Comparison of ENCODE assay signal across 9 cellular contexts in genomic region chr12:19190292-19191031, GRCh38.
A peak's percentile ranks its signal among the peaks of the same experiment; 100 is the strongest.
DNase-seq lines count a peak whose midpoint lies in the region; ATAC-seq, FAIRE-seq and TF ChIP-seq lines count a peak whose summit lies in the region.
"Had no signal": no experiment of that assay in that cellular context is flagged by ENCODE, and none has a peak within 500 bp of the region (broad histone marks: within the 10 kb centered on the region; RNA-seq: fewer than 3 reads in every experiment).

No MANE protein-coding gene starts in this region.

- H3K9me3 Mint-ChIP-seq in activated CD4-positive, alpha-beta T cell treated with anti-CD3 and anti-CD28 coated beads, Interleukin-2, amount 10 ng/mL, durations not matched to agents 24 days and 14 days, result no peaks in the 10 kb centered on the region

- DNase-seq in H54 (ENCODE audit: insufficient read length, low spot score) (no peak), PC-3 (peak; percentile 8), fibroblast of lung (ENCODE audit: low read depth in 2 of 2) (peak; percentile 43 to 77), pons (ENCODE audit: low spot score) (peak; percentile 83), NCI-H1417 treated with DMSO at 0.1 percent for 48 hours (lab: John Stamatoyannopoulos, UW) (no peak)
- DNase-seq in activated CD4-positive, alpha-beta T cell treated with anti-CD3 and anti-CD28 coated beads, Interleukin-2, amount 10 ng/mL, durations not matched to agents 24 days and 14 days, result no peak
- DNase-seq: activated T-cell treated with anti-CD3 and anti-CD28 coated beads for 4 hours had no signal

- H3K27ac Mint-ChIP-seq in activated CD4-positive, alpha-beta T cell treated with anti-CD3 and anti-CD28 coated beads, Interleukin-2, amount 10 ng/mL, durations not matched to agents 24 days and 14 days, result no peak overlapping the region

- H3K27me3 ChIP-seq in PC-3 (ENCODE audit: low read length), result no peaks in the 10 kb centered on the region
- H3K27me3 ChIP-seq in fibroblast of lung (ENCODE audit: control insufficient read depth, insufficient read depth, low read length), result no peaks in the 10 kb centered on the region

- CTCF ChIA-PET in PC-3 (lab: Charles Lee), result no interaction called here

- ATAC-seq in PC-3 (no peak), GM18498 (IDR thresholded peaks at IDR 0.05; ENCODE audit: unreplicated experiment) (no peak), HG03432 (IDR thresholded peaks at IDR 0.05; ENCODE audit: unreplicated experiment) (no peak)

- H3K4me2 ChIP-seq in PC-3 (ENCODE audit: low read length) (no peak overlapping the region), fibroblast of lung (ENCODE audit: extremely low read depth, insufficient read depth, low read length) (no peak overlapping the region)

- H4K20me1 ChIP-seq in PC-3 (ENCODE audit: low read length), result no peaks in the 10 kb centered on the region
- H4K20me1 ChIP-seq in fibroblast of lung (ENCODE audit: control insufficient read depth, extremely low read depth, insufficient read depth, low read length), result no peaks in the 10 kb centered on the region

- TF ChIP-seq CTCF in PC-3 (conservative IDR thresholded peaks at IDR 0.05; ENCODE audit: low read depth, low read length) (no peak), fibroblast of lung (conservative IDR thresholded peaks at IDR 0.05 in 1 of 2, IDR thresholded peaks at IDR 0.05 in 1 of 2; ENCODE audit: low read depth in 1 of 2, low read length in 2 of 2) (no peak)

- BruUV-seq in PC-3 (replicated peaks; lab: Mats Ljungman, UMichigan), result no TSS peak

- no peak overlapping the region for H3K4me3 ChIP-seq in PC-3 (ENCODE audit: low read length)
- no peak overlapping the region for H3K4me3 ChIP-seq in fibroblast of lung (replicated peaks in 1 of 4; ENCODE audit: control extremely low read depth in 1 of 4, insufficient read depth in 1 of 4, low read depth in 3 of 4, low read length in 4 of 4)

- H3K27ac ChIP-seq in PC-3 (ENCODE audit: low read length) (no peak overlapping the region), fibroblast of lung (ENCODE audit: insufficient read depth, low read length) (no peak overlapping the region)

- H2AFZ ChIP-seq in PC-3 (ENCODE audit: low read length) (no peak overlapping the region), fibroblast of lung (ENCODE audit: low read length) (no peak overlapping the region)

- H3K36me3 ChIP-seq in PC-3 (ENCODE audit: low read depth, low read length), result no peaks in the 10 kb centered on the region
- no peaks in the 10 kb centered on the region for H3K36me3 ChIP-seq in fibroblast of lung (ENCODE audit: control insufficient read depth, insufficient read depth, low read length)

- intact Hi-C loops in PC-3 (cut with micrococcal nuclease), result loop anchor here (2.0 to 10.0 kb wide), 2 partner anchors 66 to 756 kb away; no protein-coding TSS in a partner anchor
- intact Hi-C loops in activated CD4-positive, alpha-beta T cell treated with anti-CD3 and anti-CD28 coated beads, Interleukin-2, amount 10 ng/mL, durations not matched to agents 24 days and 14 days (cut with micrococcal nuclease), result no loop called here

- H3K9ac ChIP-seq in PC-3 (ENCODE audit: low read length) (no peak overlapping the region), fibroblast of lung (ENCODE audit: insufficient read depth, low read length) (no peak overlapping the region)

- H3K9me2 ChIP-seq in PC-3 (replicated peaks; ENCODE audit: low read length), result no peaks in the 10 kb centered on the region

- no peaks in the 10 kb centered on the region for H3K36me3 Mint-ChIP-seq in activated CD4-positive, alpha-beta T cell treated with anti-CD3 and anti-CD28 coated beads, Interleukin-2, amount 10 ng/mL, durations not matched to agents 24 days and 14 days (ENCODE audit: low read depth)

- FAIRE-seq in H54 (lab: Jason Lieb, UNC), result peak; percentile 65

- POLR2A ChIA-PET in PC-3 (lab: Charles Lee; ENCODE audit: unreplicated experiment), result no interaction called here

- H3K4me3 Mint-ChIP-seq in activated CD4-positive, alpha-beta T cell treated with anti-CD3 and anti-CD28 coated beads, Interleukin-2, amount 10 ng/mL, durations not matched to agents 24 days and 14 days, result no peak overlapping the region

- H3K79me2 ChIP-seq in PC-3 (ENCODE audit: low read length) (peaks cover 16% of the 10 kb centered on the region; the same call in 1 of the 2 replicates), fibroblast of lung (ENCODE audit: control insufficient read depth, insufficient read depth, low read length) (peaks cover 4% of the 10 kb centered on the region)

- H3K9me3 ChIP-seq in PC-3 (ENCODE audit: low read length), result no peaks in the 10 kb centered on the region
- H3K9me3 ChIP-seq in fibroblast of lung (ENCODE audit: control insufficient read depth, insufficient read depth, low read depth, low read length), result no peaks in the 10 kb centered on the region

- H3K4me1 ChIP-seq in PC-3 (ENCODE audit: insufficient read depth, low read length) (peaks cover 5% of the 10 kb centered on the region), fibroblast of lung (ENCODE audit: control insufficient read depth, extremely low read depth, insufficient read depth, low read length) (peaks cover 8% of the 10 kb centered on the region)

- H3K4me1 Mint-ChIP-seq in activated CD4-positive, alpha-beta T cell treated with anti-CD3 and anti-CD28 coated beads, Interleukin-2, amount 10 ng/mL, durations not matched to agents 24 days and 14 days, result no peaks in the 10 kb centered on the region

- no peak for TF ChIP-seq POLR2A in H54 (IDR thresholded peaks at IDR 0.05; ENCODE audit: low read depth, low read length)

- H3F3A ChIP-seq in PC-3 (ENCODE audit: low read length, unreplicated experiment), result no peaks in the 10 kb centered on the region

- peaks cover 7% of the 10 kb centered on the region for H3K27me3 Mint-ChIP-seq in activated CD4-positive, alpha-beta T cell treated with anti-CD3 and anti-CD28 coated beads, Interleukin-2, amount 10 ng/mL, durations not matched to agents 24 days and 14 days

Comparison
In these comparisons a context has a peak if more than half of its experiments do, and no peak if none do; other contexts are left out.
1. DNase-seq: peak in PC-3 (single experiment), fibroblast of lung (2 of 2) and pons (single experiment); none in H54 (single experiment), activated CD4-positive, alpha-beta T cell treated with anti-CD3 and anti-CD28 coated beads, Interleukin-2, amount 10 ng/mL, durations not matched to agents 24 days and 14 days (single experiment) and NCI-H1417 treated with DMSO at 0.1 percent for 48 hours (single experiment).